ENCODE assay signal across 8 cellular contexts in the genomic region with DNA sequence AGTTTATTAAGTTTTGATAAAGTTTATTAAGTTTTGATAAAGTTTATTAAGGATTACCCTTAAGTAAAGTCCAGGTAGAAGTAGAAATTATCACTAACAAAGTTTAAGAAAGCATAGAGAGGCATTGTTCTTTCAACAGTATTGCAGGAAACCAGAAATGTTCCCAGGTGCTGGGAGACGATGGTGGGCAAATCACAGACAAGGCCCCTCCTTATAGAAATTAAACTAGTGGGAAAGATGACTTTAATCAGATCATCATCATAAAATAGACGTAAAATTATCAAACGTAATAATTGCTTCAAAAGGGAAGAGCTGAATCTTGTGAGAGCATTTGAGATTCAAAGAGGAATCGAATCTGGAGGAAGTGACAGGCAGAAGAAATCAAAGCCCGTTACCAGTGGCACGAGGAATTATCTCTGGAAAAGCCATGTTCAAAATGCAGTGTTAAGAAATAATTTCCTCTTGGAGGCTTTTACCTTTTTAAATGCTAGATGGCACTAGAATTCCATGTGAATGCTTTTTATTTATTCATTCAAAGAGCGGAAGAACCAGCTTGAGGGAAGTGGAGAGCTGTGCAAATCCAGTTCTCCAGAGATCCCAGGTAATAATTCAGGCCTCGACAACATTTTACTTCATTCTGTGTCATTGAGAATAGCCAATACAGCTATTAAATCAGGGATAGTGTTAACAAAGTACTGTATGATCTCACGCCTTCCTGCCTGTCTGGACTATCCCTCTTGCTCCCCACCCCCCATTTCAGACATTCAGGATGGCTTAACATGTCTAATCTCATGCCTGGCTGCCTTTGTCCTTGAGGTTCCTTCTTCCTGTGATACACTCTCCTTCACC. TPM values are rescaled to one million over a fixed set of nuclear protein-coding genes. Genes with fewer than 3 reads are reported as not detected.
A peak's percentile ranks its signal among the peaks of the same experiment; 100 is the strongest.
DNase-seq lines count a peak whose midpoint lies in the region; ATAC-seq and TF ChIP-seq lines count a peak whose summit lies in the region.

No MANE protein-coding gene starts in this region.

- peaks cover 8% of the 10 kb centered on the region for H3K27me3 ChIP-seq in smooth muscle cell (ENCODE audit: low read depth)

- H3K36me3 ChIP-seq in smooth muscle cell (ENCODE audit: low read depth) = no peaks in the 10 kb centered on the region

- H3K4me1 ChIP-seq in smooth muscle cell (ENCODE audit: low read depth) = peaks cover 4% of the 10 kb centered on the region

- ATAC-seq in Right ventricle myocardium superior (ENCODE audit: poor library complexity) = peak; percentile 22
- no peak for ATAC-seq in left ventricle myocardium superior
- no peak for ATAC-seq in HG02870 (IDR thresholded peaks at IDR 0.05; ENCODE audit: unreplicated experiment)
- no peak for ATAC-seq in HG02973 (IDR thresholded peaks at IDR 0.05; ENCODE audit: unreplicated experiment)

- H3K27me3 Mint-ChIP-seq in immature natural killer cell (ENCODE audit: low read depth in 3 of 3) = peaks cover 10 to 39% (median 24%) of the 10 kb centered on the region in 3 donors

- H3K4me1 Mint-ChIP-seq in immature natural killer cell = peaks cover 58 to 63% of the 10 kb centered on the region in 2 donors

- no peaks in the 10 kb centered on the region for H3K9me3 ChIP-seq in smooth muscle cell (replicated peaks; ENCODE audit: low read depth)

- H2AFZ ChIP-seq in smooth muscle cell (ENCODE audit: low read depth) = peak overlapping the region; percentile 97

- H4K20me1 ChIP-seq in smooth muscle cell (ENCODE audit: low read depth) = peaks cover 15% of the 10 kb centered on the region

- WGBS in smooth muscle cell (ENCODE audit: low lambda C conversion rate) = 81% methylated on average over 9 of the region's 9 CpGs

- DNase-seq in Right ventricle myocardium superior = no peak
- DNase-seq in left ventricle myocardium superior = no peak
- peak; percentile 51 for DNase-seq in NCI-H2227 (lab: John Stamatoyannopoulos, UW; ENCODE audit: unreplicated experiment)
- peak; percentile 65 for DNase-seq in astrocyte of the spinal cord (ENCODE audit: low read depth, low spot score)
- no peak for DNase-seq in immature natural killer cell
- DNase-seq in smooth muscle cell (lab: John Stamatoyannopoulos, UW; ENCODE audit: unreplicated experiment) = no peak

- H3K4me3 Mint-ChIP-seq in immature natural killer cell = peak overlapping the region; percentile 91 to 100 (median 99)

- peak overlapping the region; percentile 85 for H3K9ac ChIP-seq in smooth muscle cell (ENCODE audit: low read depth)

- peaks cover 37% of the 10 kb centered on the region for H3K79me2 ChIP-seq in smooth muscle cell (ENCODE audit: low read depth)

- TF ChIP-seq CTCF in astrocyte of the spinal cord (IDR thresholded peaks at IDR 0.05; ENCODE audit: low read depth, low read length) (peak; percentile 27), smooth muscle cell (IDR thresholded peaks at IDR 0.05; ENCODE audit: borderline replicate concordance, insufficient read depth, poor library complexity, severe bottlenecking) (no peak)

- H3K27ac Mint-ChIP-seq in immature natural killer cell = peak overlapping the region; percentile 95 to 100 (median 98)

- peaks cover 0 to 11% (median 3%) of the 10 kb centered on the region in 3 donors for H3K36me3 Mint-ChIP-seq in immature natural killer cell

- H3K4me2 ChIP-seq in smooth muscle cell = peak overlapping the region; percentile 98

- intact Hi-C loops in Right ventricle myocardium superior (cut with DNase I) = loop anchor here (1.0 to 5.0 kb wide), 3 partner anchors 72 to 199 kb away; no protein-coding TSS in a partner anchor
- intact Hi-C loops in left ventricle myocardium superior (cut with micrococcal nuclease) = loop anchor here (2.0 to 10.0 kb wide), 2 partner anchors 71 to 201 kb away; a partner anchor contains a TSS

- H3K27ac ChIP-seq in smooth muscle cell (ENCODE audit: low read depth) = peak overlapping the region; percentile 90

- in situ Hi-C loops in astrocyte of the spinal cord (cut with HindIII; ENCODE audit: low sequenced_read_pairs) = no loop called here

- H3K4me3 ChIP-seq in astrocyte of the spinal cord (ENCODE audit: low read depth, low read length) = peak overlapping the region; percentile 54
- peak overlapping the region; percentile 77 for H3K4me3 ChIP-seq in smooth muscle cell

- H3K9me3 Mint-ChIP-seq in immature natural killer cell = no peaks in the 10 kb centered on the region

- no peaks in the 10 kb centered on the region for H3F3A ChIP-seq in smooth muscle cell (ENCODE audit: low read depth)

RNA-seq across cellular contexts. Expression of a gene that starts 1.0 kb away (rescaled TPM):
- total RNA-seq in Right ventricle myocardium superior (23.2 TPM), left ventricle myocardium superior (25.9 TPM), smooth muscle cell (54.4 and 57.4 TPM in 2 replicates)
- polyA plus RNA-seq in immature natural killer cell (1,000 to 10,000 TPM in 1 of 3 donors, 100 to 1,000 TPM in 2; 649 to 1,111 (median 667) TPM), smooth muscle cell (86.9 and 90.9 TPM in 2 replicates)

RNA-seq across cellular contexts. Expression of a gene that starts 44.5 kb away (rescaled TPM):
- total RNA-seq in Right ventricle myocardium superior = 0.48 TPM
- total RNA-seq in left ventricle myocardium superior = 0.92 TPM
- polyA plus RNA-seq in immature natural killer cell = 1,000 to 10,000 TPM; 2,262 to 2,521 (median 2,438) TPM
- total RNA-seq in smooth muscle cell = not detected in 2 replicates
- 1.8 TPM in 1 of 2 replicates, not detected in the other for polyA plus RNA-seq in smooth muscle cell

Comparison
In these comparisons a context has a peak if more than half of its experiments do, and no peak if none do; other contexts are left out.
1. DNase-seq: peak in NCI-H2227 (single experiment) and astrocyte of the spinal cord (single experiment); none in Right ventricle myocardium superior (single experiment), left ventricle myocardium superior (single experiment), immature natural killer cell (0 of 3) and smooth muscle cell (single experiment).